ENCODE assay signal across 9 cellular contexts in genomic region chr10:83373659-83374058, GRCh38.
DNase-seq lines count a peak whose midpoint lies in the region; ATAC-seq and TF ChIP-seq lines count a peak whose summit lies in the region.
"Had no signal": no experiment of that assay in that cellular context is flagged by ENCODE, and none has a peak within 500 bp of the region (broad histone marks: within the 10 kb centered on the region; RNA-seq: fewer than 3 reads in every experiment).

No MANE protein-coding gene starts in this region.

- no peak overlapping the region for H3K4me3 ChIP-seq in H7 (ENCODE audit: insufficient read depth, low read depth, low read length)
- no peak overlapping the region for H3K4me3 ChIP-seq in RWPE2 (ENCODE audit: severe bottlenecking)
- no peak overlapping the region for H3K4me3 ChIP-seq in heart right ventricle

- no peaks in the 10 kb centered on the region for H3K36me3 Mint-ChIP-seq in activated naive CD4-positive, alpha-beta T cell treated with anti-CD3 and anti-CD28 coated beads, Interleukin-2, amount 50 U/mL, for 72 hours

- intact Hi-C loops in heart right ventricle (cut with DNase I): no loop called here

- no peak overlapping the region for H3K27ac Mint-ChIP-seq in activated naive CD4-positive, alpha-beta T cell treated with anti-CD3 and anti-CD28 coated beads, Interleukin-2, amount 50 U/mL, for 72 hours

- H3K4me1 ChIP-seq in RWPE2 (ENCODE audit: insufficient read depth, poor library complexity, severe bottlenecking) (no peaks in the 10 kb centered on the region), heart right ventricle (no peaks in the 10 kb centered on the region)

- peak; percentile 48 for TF ChIP-seq CTCF in RWPE2 (IDR thresholded peaks at IDR 0.05; ENCODE audit: poor library complexity, severe bottlenecking)
- TF ChIP-seq CTCF in heart right ventricle (IDR thresholded peaks at IDR 0.05): peak in 6 of 9 donors; percentile 19 to 34 (median 26)

- DNase-seq in Ammon's horn (ENCODE audit: low spot score) (peak; percentile 43), H7 (peak; percentile 16), RWPE2 (ENCODE audit: low spot score) (no peak), heart right ventricle (no peak), dedifferentiated amniotic fluid mesenchymal stem cell (ENCODE audit: extremely low spot score) (no peak), NCI-H2029 (lab: John Stamatoyannopoulos, UW) (no peak)
- DNase-seq in activated naive CD4-positive, alpha-beta T cell treated with anti-CD3 and anti-CD28 coated beads, Interleukin-2, amount 50 U/mL, for 72 hours (ENCODE audit: low spot score in 2 of 2): no peak
- DNase-seq: NCI-H187 treated with DMSO at 0.1 percent for 48 hours had no signal

- H3K9me3 Mint-ChIP-seq in activated naive CD4-positive, alpha-beta T cell treated with anti-CD3 and anti-CD28 coated beads, Interleukin-2, amount 50 U/mL, for 72 hours: peaks cover 11 to 28% of the 10 kb centered on the region in 2 donors

- WGBS in heart right ventricle, 2 donors: 70 to 72% methylated on average over 2 of the region's 2 CpGs

- H3K9me3 ChIP-seq in RWPE2 (ENCODE audit: severe bottlenecking): no peaks in the 10 kb centered on the region
- H3K9me3 ChIP-seq in heart right ventricle: peaks cover 0 to 6% (median 0%) of the 10 kb centered on the region in 11 donors

- no peak overlapping the region for H3K27ac ChIP-seq in RWPE2 (ENCODE audit: poor library complexity, severe bottlenecking)
- H3K27ac ChIP-seq in heart right ventricle: no peak overlapping the region

- H3K36me3 ChIP-seq in H7 (replicated peaks; ENCODE audit: control insufficient read depth, insufficient read depth, low read length) (no peaks in the 10 kb centered on the region), RWPE2 (ENCODE audit: low read depth) (no peaks in the 10 kb centered on the region), heart right ventricle (no peaks in the 10 kb centered on the region)

- H3K27me3 ChIP-seq in H7 (ENCODE audit: control insufficient read depth, insufficient read depth, low read length) (no peaks in the 10 kb centered on the region), RWPE2 (ENCODE audit: insufficient read depth, poor library complexity, severe bottlenecking) (no peaks in the 10 kb centered on the region), heart right ventricle (no peaks in the 10 kb centered on the region)

- ATAC-seq in RWPE2 (ENCODE audit: low read depth) (no peak), heart right ventricle (peak in 2 of 8 donors; percentile 16 to 61), HG03097 (IDR thresholded peaks at IDR 0.05; ENCODE audit: low FRiP score, unreplicated experiment) (no peak)
- ATAC-seq in activated naive CD4-positive, alpha-beta T cell treated with anti-CD3 and anti-CD28 coated beads, Interleukin-2, amount 50 U/mL, for 72 hours: no peak

Comparison
In these comparisons a context has a peak if more than half of its experiments do, and no peak if none do; other contexts are left out.
1. DNase-seq: peak in Ammon's horn (single experiment) and H7 (single experiment); none in RWPE2 (single experiment), heart right ventricle (0 of 2), dedifferentiated amniotic fluid mesenchymal stem cell (single experiment), activated naive CD4-positive, alpha-beta T cell treated with anti-CD3 and anti-CD28 coated beads, Interleukin-2, amount 50 U/mL, for 72 hours (0 of 2) and NCI-H2029 (single experiment).